29 cellular contexts compared by ENCODE assay signal in the genomic region with DNA sequence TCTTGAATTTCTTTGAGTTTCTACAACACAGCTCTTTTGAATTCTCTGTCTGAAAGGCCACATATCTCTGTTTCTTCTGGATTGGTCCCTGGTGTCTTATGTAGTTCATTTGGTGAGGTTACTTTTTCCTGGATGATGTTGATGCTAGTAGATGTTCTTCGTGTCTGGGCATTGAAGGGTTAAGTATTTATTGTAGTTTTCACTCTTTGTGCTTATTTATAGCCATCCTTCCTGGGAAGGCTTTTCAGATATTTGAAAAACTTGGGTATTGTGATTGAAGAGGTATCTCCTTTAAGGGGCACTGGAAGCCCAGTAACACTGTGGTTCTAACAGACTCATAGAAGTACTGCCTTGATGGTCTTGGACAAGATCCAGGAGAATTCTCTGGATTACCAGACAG.
"Had no signal": no experiment of that assay in that cellular context is flagged by ENCODE, and none has a peak within 500 bp of the region (broad histone marks: within the 10 kb centered on the region; RNA-seq: fewer than 3 reads in every experiment).

No MANE protein-coding gene starts in this region.

- H3K36me3 ChIP-seq: stomach, suprapubic skin, thoracic aorta, thyroid gland, tibial artery, tibial nerve, transverse colon, upper lobe of left lung, upper lobe of right lung, uterus, vagina had no signal

- H3K4me3 Mint-ChIP-seq: stimulated activated effector memory CD8-positive, alpha-beta T cell treated with anti-CD3 and anti-CD28 coated beads, Interleukin-12 subunit alpha, Interleukin-12 subunit beta, amount 100 ng/mL, for 72 hours; stimulated activated memory B cell treated with anti-CD40 and anti-IgM and Interleukin-4, amounts not matched to agents 10 μg/mL and 1 μg/mL and 100 μg/mL, for 72 hours; stimulated activated naive B cell treated with anti-CD40 and anti-IgM and Interleukin-4, amounts not matched to agents 10 μg/mL and 1 μg/mL and 100 μg/mL, for 72 hours; stimulated activated naive CD8-positive, alpha-beta T cell treated with anti-CD3 and anti-CD28 coated beads, Interleukin-15, amount 100 ng/mL, for 72 hours; stimulated activated naive CD8-positive, alpha-beta T cell treated with anti-CD3 and anti-CD28 coated beads, Interleukin-15, Interleukin-2, amounts not matched to agents 100 ng/mL and 50 ng/mL, for 24 hours; type B pancreatic cell had no signal

- FAIRE-seq: urothelium cell line had no signal

- H3K9me3 Mint-ChIP-seq: stimulated activated effector memory CD8-positive, alpha-beta T cell treated with anti-CD3 and anti-CD28 coated beads, Interleukin-12 subunit alpha, Interleukin-12 subunit beta, amount 100 ng/mL, for 72 hours; stimulated activated naive CD8-positive, alpha-beta T cell treated with anti-CD3 and anti-CD28 coated beads, Interleukin-15, Interleukin-2, amounts not matched to agents 100 ng/mL and 50 ng/mL, for 24 hours had no signal

- H3K9me3 ChIP-seq: suprapubic skin, testis, thyroid gland, transverse colon, upper lobe of right lung, uterus, vagina had no signal

- H3K27me3 Mint-ChIP-seq: stimulated activated memory B cell treated with anti-CD40 and anti-IgM and Interleukin-4, amounts not matched to agents 10 μg/mL and 1 μg/mL and 100 μg/mL, for 72 hours; stimulated activated naive B cell treated with anti-CD40 and anti-IgM and Interleukin-4, amounts not matched to agents 10 μg/mL and 1 μg/mL and 100 μg/mL, for 72 hours; stimulated activated naive CD8-positive, alpha-beta T cell treated with anti-CD3 and anti-CD28 coated beads, Interleukin-15, amount 100 ng/mL, for 72 hours; stimulated activated naive CD8-positive, alpha-beta T cell treated with anti-CD3 and anti-CD28 coated beads, Interleukin-15, Interleukin-2, amounts not matched to agents 100 ng/mL and 50 ng/mL, for 24 hours; type B pancreatic cell had no signal

- H3K27ac ChIP-seq: stomach, suprapubic skin, testis, thoracic aorta, thyroid gland, tibial artery, tibial nerve, transverse colon, upper lobe of left lung, upper lobe of right lung, uterus, vagina had no signal

- H3K27me3 ChIP-seq: stomach, suprapubic skin, testis, thyroid gland, tibial artery, tibial nerve, transverse colon, upper lobe of left lung, upper lobe of right lung, uterus, vagina had no signal

- H3K27ac Mint-ChIP-seq: stimulated activated effector memory CD8-positive, alpha-beta T cell treated with anti-CD3 and anti-CD28 coated beads, Interleukin-12 subunit alpha, Interleukin-12 subunit beta, amount 100 ng/mL, for 72 hours; stimulated activated memory B cell treated with anti-CD40 and anti-IgM and Interleukin-4, amounts not matched to agents 10 μg/mL and 1 μg/mL and 100 μg/mL, for 72 hours; stimulated activated naive B cell treated with anti-CD40 and anti-IgM and Interleukin-4, amounts not matched to agents 10 μg/mL and 1 μg/mL and 100 μg/mL, for 72 hours; stimulated activated naive CD8-positive, alpha-beta T cell treated with anti-CD3 and anti-CD28 coated beads, Interleukin-15, amount 100 ng/mL, for 72 hours; stimulated activated naive CD8-positive, alpha-beta T cell treated with anti-CD3 and anti-CD28 coated beads, Interleukin-15, Interleukin-2, amounts not matched to agents 100 ng/mL and 50 ng/mL, for 24 hours; type B pancreatic cell had no signal

- H3K4me1 Mint-ChIP-seq: stimulated activated effector memory CD8-positive, alpha-beta T cell treated with anti-CD3 and anti-CD28 coated beads, Interleukin-12 subunit alpha, Interleukin-12 subunit beta, amount 100 ng/mL, for 72 hours; stimulated activated memory B cell treated with anti-CD40 and anti-IgM and Interleukin-4, amounts not matched to agents 10 μg/mL and 1 μg/mL and 100 μg/mL, for 72 hours; stimulated activated naive CD8-positive, alpha-beta T cell treated with anti-CD3 and anti-CD28 coated beads, Interleukin-15, amount 100 ng/mL, for 72 hours had no signal

- H3K36me3 Mint-ChIP-seq: stimulated activated effector memory CD8-positive, alpha-beta T cell treated with anti-CD3 and anti-CD28 coated beads, Interleukin-12 subunit alpha, Interleukin-12 subunit beta, amount 100 ng/mL, for 72 hours; type B pancreatic cell had no signal

- DNase-seq: stimulated activated CD4-positive, alpha-beta T cell treated with anti-CD3 and anti-CD28 coated beads, Interleukin-2, amount 100 ng/mL, for 48 hours; stimulated activated CD4-positive, alpha-beta T cell treated with anti-CD3 and anti-CD28 coated beads, Interleukin-4, amount 100 ng/mL, for 1 hour; stimulated activated CD4-positive, alpha-beta T cell treated with anti-CD3 and anti-CD28 coated beads, Interleukin-4, amount 100 ng/mL, for 24 hours; stimulated activated CD4-positive, alpha-beta T cell treated with anti-CD3 and anti-CD28 coated beads, Interleukin-4, amount 100 ng/mL, for 4 hours; stimulated activated CD8-positive, alpha-beta memory T cell treated with anti-CD3 and anti-CD28 coated beads, Interleukin-4, amount 100 ng/mL, for 48 hours; stimulated activated naive B cell treated with anti-CD40 and anti-IgM and Interleukin-4, amounts not matched to agents 10 μg/mL and 1 μg/mL and 100 μg/mL, for 72 hours; stimulated activated naive CD4-positive, alpha-beta T cell; stimulated activated naive CD4-positive, alpha-beta T cell treated with Interleukin-2 at 50 U/mL for 16 hours; stimulated activated naive CD8-positive, alpha-beta T cell treated with anti-CD3 and anti-CD28 coated beads, Interleukin-15, amount 100 ng/mL, for 72 hours; stimulated activated naive CD8-positive, alpha-beta T cell treated with anti-CD3 and anti-CD28 coated beads, Interleukin-15, Interleukin-2, amounts not matched to agents 100 U/mL and 50 U/mL, for 24 hours; stomach; substantia nigra; testis; thyroid gland; tibial artery; transverse colon; trophoblast cell; upper lobe of left lung; upper lobe of right lung; uterus had no signal

- H3K4me3 ChIP-seq: stomach, suprapubic skin, testis, thoracic aorta, thyroid gland, tibial artery, tibial nerve, transverse colon, upper lobe of left lung, upper lobe of right lung, uterus, vagina had no signal

- ATAC-seq: stimulated activated effector memory CD8-positive, alpha-beta T cell treated with anti-CD3 and anti-CD28 coated beads, Interleukin-12 subunit alpha, Interleukin-12 subunit beta, amount 100 ng/mL, for 72 hours; stimulated activated memory B cell treated with anti-CD40 and anti-IgM and Interleukin-4, amounts not matched to agents 10 μg/mL and 1 μg/mL and 100 μg/mL, for 72 hours; stimulated activated naive B cell treated with anti-CD40 and anti-IgM and Interleukin-4, amounts not matched to agents 10 μg/mL and 1 μg/mL and 100 μg/mL, for 72 hours; stimulated activated naive CD8-positive, alpha-beta T cell treated with anti-CD3 and anti-CD28 coated beads, Interleukin-15, amount 100 ng/mL, for 72 hours; stimulated activated naive CD8-positive, alpha-beta T cell treated with anti-CD3 and anti-CD28 coated beads, Interleukin-15, Interleukin-2, amounts not matched to agents 100 U/mL and 50 U/mL, for 24 hours; upper lobe of right lung had no signal

- H3K4me1 ChIP-seq: stomach, suprapubic skin, testis, thyroid gland, tibial artery, transverse colon, upper lobe of left lung, upper lobe of right lung, uterus, vagina had no signal
